In the genomic region with DNA sequence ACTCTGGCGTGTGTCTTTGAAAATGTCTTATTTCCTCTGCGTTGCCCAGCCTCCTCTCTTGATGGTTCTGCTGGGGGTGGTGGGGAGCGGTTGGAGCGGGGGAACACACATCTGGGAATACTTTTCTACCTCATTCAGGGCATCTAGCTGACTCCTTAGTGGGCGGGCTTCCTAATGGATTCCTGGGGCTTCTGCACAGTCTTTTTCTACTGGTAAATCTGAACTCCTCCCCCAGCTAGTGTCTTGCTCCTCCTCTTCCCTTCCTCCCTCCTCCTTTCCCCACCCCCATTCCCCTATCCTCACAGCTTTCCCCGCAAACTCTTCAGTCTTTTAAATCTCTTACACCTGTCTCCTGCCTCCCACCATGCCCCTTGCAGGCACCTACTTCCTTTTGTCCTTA, we compare ENCODE assay signal across 22 cellular contexts.
DNase-seq lines count a peak whose midpoint lies in the region; ATAC-seq and TF ChIP-seq lines count a peak whose summit lies in the region.
"Had no signal": no experiment of that assay in that cellular context is flagged by ENCODE, and none has a peak within 500 bp of the region (broad histone marks: within the 10 kb centered on the region; RNA-seq: fewer than 3 reads in every experiment).

No MANE protein-coding gene starts in this region.

- no peaks in the 10 kb centered on the region for H3K9me3 ChIP-seq in tibial nerve
- H3K9me3 ChIP-seq: BLaER1, gastrocnemius medialis, sigmoid colon, tibial artery had no signal

- no peaks in the 10 kb centered on the region for H3K4me1 ChIP-seq in tibial nerve
- H3K4me1 ChIP-seq: BLaER1, gastrocnemius medialis, sigmoid colon, tibial artery had no signal

- H3K27ac ChIP-seq in tibial nerve = no peak overlapping the region
- H3K27ac ChIP-seq: BLaER1, gastrocnemius medialis, sigmoid colon, tibial artery had no signal

- no peak for ATAC-seq in GM18517 (IDR thresholded peaks at IDR 0.05; ENCODE audit: unreplicated experiment)
- ATAC-seq: gastrocnemius medialis; naive thymus-derived CD4-positive, alpha-beta T cell; Panc1 had no signal

- H3K27me3 ChIP-seq in tibial nerve = no peaks in the 10 kb centered on the region
- H3K27me3 ChIP-seq: BLaER1, gastrocnemius medialis, sigmoid colon, tibial artery had no signal

- TF ChIP-seq EP300 in tibial nerve (IDR thresholded peaks at IDR 0.05) = no peak

- no peak for TF ChIP-seq POLR2A in tibial nerve (IDR thresholded peaks at IDR 0.05)

- TF ChIP-seq CTCF in tibial nerve (IDR thresholded peaks at IDR 0.05) = no peak

- H3K36me3 ChIP-seq in tibial nerve = no peaks in the 10 kb centered on the region
- H3K36me3 ChIP-seq: BLaER1, gastrocnemius medialis, sigmoid colon, tibial artery had no signal

- no peak overlapping the region for H3K4me3 ChIP-seq in tibial nerve
- H3K4me3 ChIP-seq: BLaER1, gastrocnemius medialis, sigmoid colon, tibial artery had no signal

- 67 to 69% methylated on average over 6 of the region's 6 CpGs for WGBS in tibial nerve, 2 donors

- DNase-seq in NCI-H524 treated with DMSO at 0.1 percent for 48 hours (lab: John Stamatoyannopoulos, UW) (peak; percentile 83), ecto neural progenitor cell (ENCODE audit: low spot score) (peak; percentile 55), iPS-NIHi11 (ENCODE audit: low spot score) (peak; percentile 78), tibial nerve (ENCODE audit: low spot score in 2 of 2) (no peak), NCI-H2227 (lab: John Stamatoyannopoulos, UW; ENCODE audit: unreplicated experiment) (no peak), NCI-H2029 treated with DMSO at 0.1 percent for 48 hours (lab: John Stamatoyannopoulos, UW) (no peak)
- DNase-seq: activated CD4-positive, alpha-beta T cell treated with anti-CD3 and anti-CD28 coated beads for 4 hours; activated CD8-positive, alpha-beta memory T cell treated with anti-CD3 and anti-CD28 coated beads for 24 hours; activated T-cell treated with anti-CD3 and anti-CD28 coated beads for 4 hours; amygdala; gastrocnemius medialis; naive thymus-derived CD4-positive, alpha-beta T cell; NCI-H1092; NCI-H1694 treated with DMSO at 0.1 percent for 48 hours; NCI-H510A treated with DMSO at 0.1 percent for 48 hours; SHP77 treated with DMSO at 0.1 percent for 48 hours; sigmoid colon; stimulated activated CD4-positive, alpha-beta T cell treated with anti-CD3 and anti-CD28 coated beads, Interleukin-4, amount 100 ng/mL, for 1 hour; tibial artery had no signal

Comparison
In these comparisons a context has a peak if more than half of its experiments do, and no peak if none do; other contexts are left out.
1. DNase-seq: peak in NCI-H524 treated with DMSO at 0.1 percent for 48 hours (single experiment), ecto neural progenitor cell (single experiment) and iPS-NIHi11 (single experiment); none in tibial nerve (0 of 2), NCI-H2227 (single experiment) and NCI-H2029 treated with DMSO at 0.1 percent for 48 hours (single experiment).